Comparison of ENCODE assay signal across 21 cellular contexts in the genomic region with DNA sequence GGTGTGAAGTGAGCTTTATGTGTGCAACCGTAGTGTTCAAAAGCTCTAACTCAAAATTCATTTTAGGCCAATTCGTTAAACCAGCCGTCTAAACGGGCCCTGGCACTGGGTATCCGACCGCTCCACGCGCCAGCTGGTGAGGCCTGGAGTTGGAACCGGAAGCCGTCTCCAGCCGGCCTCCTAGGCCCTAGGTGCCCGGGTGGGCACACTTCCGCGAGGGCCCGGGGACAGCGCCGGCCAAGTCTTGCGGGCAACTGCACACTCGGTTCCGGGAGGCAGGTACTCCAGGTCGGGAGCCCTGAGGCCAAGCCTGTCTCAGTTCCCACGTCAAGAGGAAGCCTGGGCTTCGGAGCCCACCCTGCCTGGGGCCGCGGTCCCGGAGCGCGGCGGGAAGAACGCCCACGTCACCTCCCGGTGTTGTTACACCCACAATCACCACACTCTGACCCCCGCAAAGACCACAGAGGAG. TPM values are rescaled to one million over a fixed set of nuclear protein-coding genes. Genes with fewer than 3 reads are reported as not detected.
DNase-seq lines count a peak whose midpoint lies in the region; ATAC-seq and TF ChIP-seq lines count a peak whose summit lies in the region.
"Had no signal": no experiment of that assay in that cellular context is flagged by ENCODE, and none has a peak within 500 bp of the region (broad histone marks: within the 10 kb centered on the region; RNA-seq: fewer than 3 reads in every experiment).

No MANE protein-coding gene starts in this region.

- DNase-seq in ecto neural progenitor cell (ENCODE audit: low spot score) (peak; percentile 72), islet precursor cell (peak; percentile 61), testis (peak; percentile 67), DMS79 (lab: John Stamatoyannopoulos, UW) (no peak), NK-92 (lab: John Stamatoyannopoulos, UW; ENCODE audit: unreplicated experiment) (no peak), gastrocnemius medialis (no peak)
- DNase-seq: activated CD4-positive, alpha-beta memory T cell treated with anti-CD3 and anti-CD28 coated beads for 36 hours; activated naive CD4-positive, alpha-beta T cell treated with anti-CD3 and anti-CD28 coated beads, Interleukin-2, amount 10 ng/mL, durations not matched to agents 7 days and 5 days; activated T-cell treated with anti-CD3 and anti-CD28 coated beads, Interleukin-2, amount 50 U/mL, for 4 hours; GM23248; left ventricle myocardium superior; NCI-H1436 treated with DMSO at 0.1 percent for 48 hours; NCI-H2171 treated with DMSO at 0.1 percent for 48 hours; right lobe of liver; SJCRH30; T-helper 17 cell had no signal

- 0 out of 2 replicates have a peak overlapping the region, but pooled peaks have one; percentile 14 for H3K9ac ChIP-seq in HUES64 (ENCODE audit: low read depth, low read length)
- H3K9ac ChIP-seq: GM23248 had no signal

- H3K27ac ChIP-seq in HUES64 (ENCODE audit: low read depth, low read length) (no peak overlapping the region), testis (no peak overlapping the region), gastrocnemius medialis (no peak overlapping the region)
- H3K27ac ChIP-seq: GM23248, right lobe of liver, SJCRH30, thyroid gland had no signal

- H3K4me1 ChIP-seq in HUES64 (ENCODE audit: insufficient read depth, low read length) (peaks cover 27% of the 10 kb centered on the region), testis (no peaks in the 10 kb centered on the region), gastrocnemius medialis (no peaks in the 10 kb centered on the region)
- H3K4me1 ChIP-seq: SJCRH30 had no signal

- 56% methylated on average over 33 of the region's 33 CpGs for WGBS in HUES64
- 9 to 21% methylated on average over 10 to 26 of the region's 33 CpGs for WGBS in testis, 2 donors

- H3K4me3 ChIP-seq in HUES64 (ENCODE audit: low read length) (peak overlapping the region; percentile 39), testis (peak overlapping the region; percentile 43 to 55), gastrocnemius medialis (no peak overlapping the region)
- H3K4me3 ChIP-seq: GM23248, right lobe of liver, SJCRH30, thyroid gland had no signal

- H3K9me3 ChIP-seq in HUES64 (ENCODE audit: insufficient read depth, low read depth, low read length): no peaks in the 10 kb centered on the region
- no peaks in the 10 kb centered on the region for H3K9me3 ChIP-seq in testis
- no peaks in the 10 kb centered on the region for H3K9me3 ChIP-seq in gastrocnemius medialis
- H3K9me3 ChIP-seq: right lobe of liver, SJCRH30, thyroid gland had no signal

- TF ChIP-seq POLR2A in testis (IDR thresholded peaks at IDR 0.05) (no peak), gastrocnemius medialis (IDR thresholded peaks at IDR 0.05) (no peak)

- TF ChIP-seq CTCF in testis (IDR thresholded peaks at IDR 0.05) (no peak), gastrocnemius medialis (IDR thresholded peaks at IDR 0.05 in 4 of 5, conservative IDR thresholded peaks at IDR 0.05 in 1 of 5) (no peak)

- in situ Hi-C loops in gastrocnemius medialis (cut with MboI; ENCODE audit: low sequenced_read_pairs in 4 of 4): no loop called here

- intact Hi-C loops in testis (cut with DNase I; ENCODE audit: low total_unique reads): no loop called here
- intact Hi-C loops in gastrocnemius medialis (cut with DNase I; ENCODE audit: low total_unique reads): no loop called here

- ATAC-seq in gastrocnemius medialis: no peak
- ATAC-seq: left ventricle myocardium superior; stimulated activated effector memory CD8-positive, alpha-beta T cell treated with anti-CD3 and anti-CD28 coated beads, Interleukin-12 subunit alpha, Interleukin-12 subunit beta, amount 100 ng/mL, for 72 hours; T-helper 17 cell had no signal

- no peaks in the 10 kb centered on the region for H3K36me3 ChIP-seq in HUES64 (ENCODE audit: insufficient read depth, low read length)
- H3K36me3 ChIP-seq in testis (ENCODE audit: low read depth, missing control alignments): no peaks in the 10 kb centered on the region
- H3K36me3 ChIP-seq in gastrocnemius medialis: no peaks in the 10 kb centered on the region
- H3K36me3 ChIP-seq: right lobe of liver, SJCRH30, thyroid gland had no signal

- H3K27me3 ChIP-seq in HUES64 (ENCODE audit: insufficient read depth, low read length) (peaks cover 65% of the 10 kb centered on the region), testis (no peaks in the 10 kb centered on the region), gastrocnemius medialis (peaks cover 62 to 71% (median 70%) of the 10 kb centered on the region in 3 donors)
- H3K27me3 ChIP-seq: SJCRH30 had no signal

RNA-seq across cellular contexts. Expression of gene OTX2, which starts 16.2 kb away (rescaled TPM):
- polyA plus RNA-seq in HUES64 (2013, experiment 1 of 2): 58.2 TPM
- polyA plus RNA-seq in HUES64 (2013, experiment 2 of 2): 51.9 TPM
- total RNA-seq in testis (not detected), gastrocnemius medialis (not detected)
- polyA plus RNA-seq in testis (ENCODE audit: insufficient read depth, low read depth, low replicate concordance): 0.50 TPM
- total RNA-seq: activated CD4-positive, alpha-beta memory T cell treated with anti-CD3 and anti-CD28 coated beads for 36 hours; activated T-cell treated with anti-CD3 and anti-CD28 coated beads, Interleukin-2, amount 50 U/mL, for 4 hours; GM23248; left ventricle myocardium superior; M059J; mucosa of gallbladder; right lobe of liver; SJCRH30; T-helper 17 cell; thyroid gland had no signal
- polyA plus RNA-seq: GM23248 had no signal

Comparison
In these comparisons a context has a peak if more than half of its experiments do, and no peak if none do; other contexts are left out.
1. H3K4me3 ChIP-seq: peak in HUES64 (single experiment) and testis (2 of 2); none in gastrocnemius medialis (0 of 4).
2. DNase-seq: peak in ecto neural progenitor cell (single experiment), islet precursor cell (single experiment) and testis (single experiment); none in DMS79 (single experiment), NK-92 (single experiment) and gastrocnemius medialis (0 of 2).